Comparison of ENCODE assay signal across 6 cellular contexts in the genomic region with DNA sequence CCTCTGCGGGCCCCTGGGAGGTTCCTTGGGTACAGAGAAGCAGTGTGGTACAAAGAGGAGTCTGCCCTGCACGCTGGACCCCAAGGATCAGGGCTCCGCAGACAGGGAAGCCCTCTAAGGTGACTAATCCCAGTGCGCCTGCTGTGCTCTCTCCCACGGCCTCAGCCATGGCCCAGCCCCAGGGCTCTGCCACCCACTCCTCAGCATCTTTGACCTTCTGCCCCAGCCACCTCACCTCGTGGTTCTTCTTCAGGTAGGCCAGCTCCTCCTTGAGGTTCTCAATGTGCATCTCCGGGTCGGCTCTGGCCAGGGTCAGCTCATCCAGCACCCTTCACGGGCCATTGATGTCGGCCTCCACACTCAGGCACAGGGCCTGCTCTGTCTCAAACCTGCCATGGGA. TPM values are rescaled to one million over a fixed set of nuclear protein-coding genes. Genes with fewer than 3 reads are reported as not detected.
"Had no signal": no experiment of that assay in that cellular context is flagged by ENCODE, and none has a peak within 500 bp of the region (broad histone marks: within the 10 kb centered on the region; RNA-seq: fewer than 3 reads in every experiment).

No MANE protein-coding gene starts in this region.

RNA-seq across cellular contexts. Expression of gene LGALS9B, which starts 47.8 kb away (rescaled TPM):
- total RNA-seq: GM23248, H4, H7, HT-29, IMR-90, K562 had no signal
- polyA plus RNA-seq: GM23248, IMR-90, K562 had no signal
